In the genomic region with DNA sequence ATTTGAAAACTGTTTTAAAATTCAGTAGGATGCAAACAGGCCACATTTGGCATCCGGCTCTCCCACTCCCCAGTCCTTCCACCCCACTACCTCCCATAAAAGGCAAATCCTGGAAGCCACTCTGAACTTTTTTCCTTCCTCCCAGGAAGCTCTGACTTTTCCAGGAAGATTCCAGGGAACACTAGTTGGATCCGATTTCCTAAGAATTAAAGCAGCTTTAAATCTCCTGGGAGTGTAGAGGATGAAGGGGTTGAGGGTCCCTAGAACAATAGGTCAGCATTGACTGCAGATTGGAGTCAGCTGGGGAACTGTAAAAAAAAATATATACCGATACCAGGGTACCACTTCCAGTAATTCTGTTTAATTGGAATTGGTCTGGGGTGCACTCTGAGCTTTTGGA, we compare ENCODE assay signal across 20 cellular contexts.
DNase-seq lines count a peak whose midpoint lies in the region; ATAC-seq, FAIRE-seq and TF ChIP-seq lines count a peak whose summit lies in the region.
"Had no signal": no experiment of that assay in that cellular context is flagged by ENCODE, and none has a peak within 500 bp of the region (broad histone marks: within the 10 kb centered on the region; RNA-seq: fewer than 3 reads in every experiment).

No MANE protein-coding gene starts in this region.

- H3K9me3 ChIP-seq in astrocyte (ENCODE audit: insufficient read depth, low read depth, low read length) (no peaks in the 10 kb centered on the region), stomach (no peaks in the 10 kb centered on the region)
- H3K9me3 ChIP-seq: SJSA1 had no signal

- no peak overlapping the region for H3K9ac ChIP-seq in astrocyte (ENCODE audit: low read length)

- H3K4me3 ChIP-seq in GM23338 (no peak overlapping the region), astrocyte (ENCODE audit: insufficient read depth, low read depth, low read length) (no peak overlapping the region), stomach (no peak overlapping the region)
- H3K4me3 ChIP-seq: K562, SJSA1 had no signal

- no peaks in the 10 kb centered on the region; the same call in 2 of the 3 replicates for H3K36me3 Mint-ChIP-seq in GM23338 (ENCODE audit: low read depth)
- H3K36me3 Mint-ChIP-seq in astrocyte (ENCODE audit: low read depth, unreplicated experiment), result peaks cover 7% of the 10 kb centered on the region
- H3K36me3 Mint-ChIP-seq: CD4-positive, CD25-positive, alpha-beta regulatory T cell had no signal

- H3K4me1 ChIP-seq in GM23338 (ENCODE audit: insufficient read depth) (peaks cover 27% of the 10 kb centered on the region), astrocyte (ENCODE audit: insufficient read depth, low read length) (peaks cover 18% of the 10 kb centered on the region), stomach (peaks cover 7 to 37% (median 17%) of the 10 kb centered on the region in 4 donors)

- H3K9me3 Mint-ChIP-seq in GM23338 (no peaks in the 10 kb centered on the region), astrocyte (ENCODE audit: unreplicated experiment) (no peaks in the 10 kb centered on the region)
- H3K9me3 Mint-ChIP-seq: activated CD4-positive, alpha-beta memory T cell treated with anti-CD3 and anti-CD28 coated beads, Interleukin-2, amount 10 ng/mL, durations not matched to agents 7 days and 5 days; CD4-positive, CD25-positive, alpha-beta regulatory T cell; T-helper 2 cell treated with Interferon-gamma antibody and Interleukin-4, amounts not matched to agents 5 μg/mL and 100 μg/mL, for 36 hours had no signal

- H3K27me3 ChIP-seq in GM23338 (ENCODE audit: insufficient read depth) (no peaks in the 10 kb centered on the region), astrocyte (ENCODE audit: insufficient read depth, low read length) (no peaks in the 10 kb centered on the region), stomach (no peaks in the 10 kb centered on the region)
- H3K27me3 ChIP-seq: SJSA1 had no signal

- no peak overlapping the region for H3K27ac ChIP-seq in GM23338 (ENCODE audit: low read depth)
- H3K27ac ChIP-seq in astrocyte (ENCODE audit: low read depth, low read length), result peak overlapping the region; percentile 51
- peak overlapping the region in 3 of 5 donors; percentile 22 to 71 (median 49) for H3K27ac ChIP-seq in stomach
- H3K27ac ChIP-seq: SJSA1 had no signal

- no peak for DNase-seq in GM23338 (ENCODE audit: low spot score)
- DNase-seq in astrocyte (ENCODE audit: low read depth), result no peak
- no peak for DNase-seq in left ventricle myocardium superior
- DNase-seq in stomach, result no peak
- no peak for DNase-seq in NOMO-1 treated with DMSO at 0.1 percent for 48 hours (lab: John Stamatoyannopoulos, UW; ENCODE audit: unreplicated experiment)
- DNase-seq in RKO (ENCODE audit: low spot score), result no peak
- DNase-seq in HTR-8/SVneo (ENCODE audit: insufficient read length, low spot score), result no peak
- DNase-seq: activated CD4-positive, alpha-beta memory T cell treated with anti-CD3 and anti-CD28 coated beads, Interleukin-2, amount 10 ng/mL, durations not matched to agents 7 days and 5 days; activated CD4-positive, CD25-positive, alpha-beta regulatory T cell; activated gamma-delta T cell treated with Interleukin-2 at 50 U/mL for 16 hours; activated T-cell treated with anti-CD3 and anti-CD28 coated beads for 4 hours; CD4-positive, CD25-positive, alpha-beta regulatory T cell; DMS153; NCI-H1694; stimulated activated CD4-positive, alpha-beta T cell treated with anti-CD3 and anti-CD28 coated beads, Interleukin-4, amount 100 ng/mL, for 24 hours had no signal

- H3K36me3 ChIP-seq in GM23338 (ENCODE audit: insufficient read depth) (no peaks in the 10 kb centered on the region), astrocyte (ENCODE audit: insufficient read depth, low read length) (peaks cover 10% of the 10 kb centered on the region), stomach (no peaks in the 10 kb centered on the region)

- no peaks in the 10 kb centered on the region; the same call in none of the 2 replicates for H4K20me1 ChIP-seq in GM23338 (replicated peaks; ENCODE audit: insufficient read depth)
- peaks cover 36% of the 10 kb centered on the region for H4K20me1 ChIP-seq in astrocyte (ENCODE audit: insufficient read depth, low read length)

- intact Hi-C loops in left ventricle myocardium superior (cut with micrococcal nuclease) (no loop called here), stomach (cut with DNase I; ENCODE audit: low total_unique reads) (no loop called here)

- H3K4me3 Mint-ChIP-seq in GM23338 (no peak overlapping the region), astrocyte (ENCODE audit: unreplicated experiment) (no peak overlapping the region)
- H3K4me3 Mint-ChIP-seq: activated CD4-positive, alpha-beta memory T cell treated with anti-CD3 and anti-CD28 coated beads, Interleukin-2, amount 10 ng/mL, durations not matched to agents 7 days and 5 days; CD4-positive, CD25-positive, alpha-beta regulatory T cell; T-helper 2 cell treated with Interferon-gamma antibody and Interleukin-4, amounts not matched to agents 5 μg/mL and 100 μg/mL, for 36 hours had no signal

- no peaks in the 10 kb centered on the region for H3F3A ChIP-seq in GM23338 (replicated peaks; ENCODE audit: low read depth)

- 65 to 85% (median 82%) methylated on average over 3 of the region's 3 CpGs for WGBS in stomach, 5 donors

- peaks cover 38% of the 10 kb centered on the region for H3K4me1 Mint-ChIP-seq in GM23338
- H3K4me1 Mint-ChIP-seq in astrocyte (ENCODE audit: low read depth, unreplicated experiment), result peaks cover 14% of the 10 kb centered on the region
- H3K4me1 Mint-ChIP-seq: activated CD4-positive, alpha-beta memory T cell treated with anti-CD3 and anti-CD28 coated beads, Interleukin-2, amount 10 ng/mL, durations not matched to agents 7 days and 5 days had no signal

- H3K4me2 ChIP-seq in GM23338, result no peak overlapping the region; the same call in 1 of the 2 replicates
- no peak overlapping the region for H3K4me2 ChIP-seq in astrocyte (ENCODE audit: low read length)

- no peak for FAIRE-seq in astrocyte (lab: Jason Lieb, UNC)
- FAIRE-seq in HTR-8/SVneo (lab: Jason Lieb, UNC), result no peak
- FAIRE-seq: K562 had no signal

- TF ChIP-seq EP300 in stomach (IDR thresholded peaks at IDR 0.05), result no peak

- H3K27me3 Mint-ChIP-seq in GM23338 (ENCODE audit: insufficient read depth, low read depth, poor library complexity) (no peaks in the 10 kb centered on the region), astrocyte (ENCODE audit: low read depth, unreplicated experiment) (no peaks in the 10 kb centered on the region)
- H3K27me3 Mint-ChIP-seq: activated CD4-positive, alpha-beta memory T cell treated with anti-CD3 and anti-CD28 coated beads, Interleukin-2, amount 10 ng/mL, durations not matched to agents 7 days and 5 days; CD4-positive, CD25-positive, alpha-beta regulatory T cell had no signal

- H3K9me2 ChIP-seq in GM23338 (ENCODE audit: insufficient read depth), result no peaks in the 10 kb centered on the region

- H3K79me2 ChIP-seq in GM23338 (replicated peaks; ENCODE audit: insufficient read depth), result peaks cover 98% of the 10 kb centered on the region
- peaks cover 98% of the 10 kb centered on the region for H3K79me2 ChIP-seq in astrocyte (ENCODE audit: insufficient read depth, low read length)

- H2AFZ ChIP-seq in GM23338 (no peak overlapping the region), astrocyte (ENCODE audit: low read depth, low read length) (no peak overlapping the region)

- no peak for TF ChIP-seq POLR2A in stomach (IDR thresholded peaks at IDR 0.05)

- ATAC-seq in GM23338 (no peak), left ventricle myocardium superior (peak; percentile 32), GM19324 (IDR thresholded peaks at IDR 0.05; ENCODE audit: low FRiP score, unreplicated experiment) (no peak)
- ATAC-seq: K562, left lobe of liver had no signal

- H3K27ac Mint-ChIP-seq in GM23338, result 0 out of 2 replicates have a peak overlapping the region, but pooled peaks have one; percentile 54
- H3K27ac Mint-ChIP-seq in astrocyte (ENCODE audit: unreplicated experiment), result no peak overlapping the region
- H3K27ac Mint-ChIP-seq: activated CD4-positive, alpha-beta memory T cell treated with anti-CD3 and anti-CD28 coated beads, Interleukin-2, amount 10 ng/mL, durations not matched to agents 7 days and 5 days; T-helper 2 cell treated with Interferon-gamma antibody and Interleukin-4, amounts not matched to agents 5 μg/mL and 100 μg/mL, for 36 hours had no signal

- TF ChIP-seq CTCF in GM23338 (conservative IDR thresholded peaks at IDR 0.05; ENCODE audit: low read depth in 2 of 2), result no peak
- TF ChIP-seq CTCF in astrocyte (IDR thresholded peaks at IDR 0.05; ENCODE audit: insufficient read depth, low read depth, low read length), result no peak
- no peak for TF ChIP-seq CTCF in stomach (IDR thresholded peaks at IDR 0.05)

TF ChIP-seq in GM23338, 12 proteins besides CTCF, POLR2A, EP300 and RAD21 (continues in another document):
- TF ChIP-seq CREB1 (CRISPR knock-in tag; IDR thresholded peaks at IDR 0.05; ENCODE audit: low read depth) (no peak), STAT1 (IDR thresholded peaks at IDR 0.05; ENCODE audit: unreplicated experiment) (no peak), ZNF114 (CRISPR knock-in tag; IDR thresholded peaks at IDR 0.05) (no peak)
